In the genomic region with DNA sequence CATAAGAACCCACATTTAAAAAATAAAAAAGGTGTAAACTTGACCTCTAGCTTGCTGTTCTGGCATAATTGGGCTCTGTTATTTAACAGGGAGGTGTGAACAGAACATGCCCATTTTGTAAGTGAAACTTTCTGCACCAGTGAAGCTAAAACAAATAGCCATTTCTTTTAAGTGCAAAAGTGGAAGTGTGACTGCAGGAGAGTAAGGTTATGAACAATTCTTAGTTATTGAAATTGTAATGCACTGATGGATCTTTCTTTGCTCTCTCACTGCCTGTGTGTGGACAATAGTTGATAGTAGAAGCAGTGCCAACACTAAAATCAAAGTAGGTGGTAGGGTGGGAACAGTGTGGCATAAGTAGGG, we compare ENCODE assay signal across 14 cellular contexts. TPM values are rescaled to one million over a fixed set of nuclear protein-coding genes. Genes with fewer than 3 reads are reported as not detected.
DNase-seq lines count a peak whose midpoint lies in the region; ATAC-seq, FAIRE-seq and TF ChIP-seq lines count a peak whose summit lies in the region.
"Had no signal": no experiment of that assay in that cellular context is flagged by ENCODE, and none has a peak within 500 bp of the region (broad histone marks: within the 10 kb centered on the region; RNA-seq: fewer than 3 reads in every experiment).

No MANE protein-coding gene starts in this region.

- H3K4me2 ChIP-seq in GM12878 (ENCODE audit: control insufficient read depth, insufficient read depth): peak overlapping the region; percentile 85

- H4K20me1 ChIP-seq in GM12878 (ENCODE audit: control insufficient read depth, insufficient read depth): no peaks in the 10 kb centered on the region

- H3K4me3 ChIP-seq in GM12878 (peak overlapping the region; percentile 49; the same call in 1 of the 2 replicates), prostate gland (no peak overlapping the region)
- H3K4me3 ChIP-seq: ascending aorta, uterus had no signal

- CTCF ChIA-PET in GM12878 (lab: Yijun Ruan, JAX): interaction anchor here (0.6 to 2.4 kb wide), 9 partner anchors 13 to 302 kb away, joined by 3 to 10 read pairs (median 3); partner anchors contain the start of genes GPR174 and P2RY10

- H3K27ac ChIP-seq in GM12878 (ENCODE audit: control insufficient read depth, insufficient read depth) (peak overlapping the region; percentile 86), prostate gland (no peak overlapping the region)
- H3K27ac ChIP-seq: ascending aorta, uterus had no signal

- peak; percentile 93 for DNase-seq in GM12878 (ENCODE audit: low read depth, low spot score)
- DNase-seq in midbrain (lab: John Stamatoyannopoulos, UW): no peak
- DNase-seq in prostate gland (ENCODE audit: low spot score): no peak
- no peak for DNase-seq in NCI-H1417 (lab: John Stamatoyannopoulos, UW)
- no peak for DNase-seq in NCI-H146 treated with DMSO at 0.1 percent for 48 hours (lab: John Stamatoyannopoulos, UW; ENCODE audit: unreplicated experiment)
- DNase-seq: NCI-H526 treated with DMSO at 0.1 percent for 48 hours, uterus had no signal

- H3K9me3 ChIP-seq in GM12878 (replicated peaks; ENCODE audit: control insufficient read depth, insufficient read depth, low read length) (peaks cover 21% of the 10 kb centered on the region; the same call in 2 of the 3 replicates), prostate gland (no peaks in the 10 kb centered on the region)
- H3K9me3 ChIP-seq: ascending aorta, uterus had no signal

- intact Hi-C loops in GM12878 (cut with micrococcal nuclease; ENCODE audit: unreplicated experiment) (loop anchor here (1.0 to 10.0 kb wide), 5 partner anchors 10 to 633 kb away; partner anchors contain the start of genes CYSLTR1 and ITM2A), prostate gland (cut with DNase I) (no loop called here)

- H3K79me2 ChIP-seq in GM12878 (ENCODE audit: control insufficient read depth, insufficient read depth, low read length): peaks cover 82% of the 10 kb centered on the region

- ATAC-seq in GM18520 (IDR thresholded peaks at IDR 0.05; ENCODE audit: unreplicated experiment) (peak; percentile 76), GM21381 (IDR thresholded peaks at IDR 0.05; ENCODE audit: unreplicated experiment) (peak; percentile 86), HG03103 (IDR thresholded peaks at IDR 0.05; ENCODE audit: low read depth, unreplicated experiment) (peak; percentile 80), GM12878 (peak; percentile 84)

- SMC1A ChIA-PET in GM12878 (lab: Charles Lee; ENCODE audit: uncharacterized antibody, unreplicated experiment): interaction anchor here (0.8 to 5.5 kb wide), 24 partner anchors 8 to 316 kb away, joined by 3 to 81 read pairs (median 4); partner anchors contain the start of gene P2RY10

- TF ChIP-seq RAD21 in GM12878 (IDR thresholded peaks at IDR 0.05; ENCODE audit: insufficient read depth, low read depth, low read length): no peak

- peak overlapping the region; percentile 37; the same call in 1 of the 2 replicates for H3K9ac ChIP-seq in GM12878 (ENCODE audit: control insufficient read depth, insufficient read depth, low read length)

- TF ChIP-seq CTCF in GM12878 (IDR thresholded peaks at IDR 0.05 in 2 of 3, conservative IDR thresholded peaks at IDR 0.05 in 1 of 3; ENCODE audit: control insufficient read depth in 2 of 3, extremely low read depth in 1 of 3, insufficient read depth in 1 of 3, low read depth in 3 of 3, low read length in 3 of 3) (no peak), prostate gland (IDR thresholded peaks at IDR 0.05) (no peak)

- peak; percentile 59 for FAIRE-seq in GM12878 (lab: Jason Lieb, UNC)

- no peak for TF ChIP-seq POLR2A in GM12878 (IDR thresholded peaks at IDR 0.05; ENCODE audit: low read depth, low read length)
- no peak for TF ChIP-seq POLR2A in prostate gland (IDR thresholded peaks at IDR 0.05)

- RAD21 ChIA-PET in GM12878 (lab: Charles Lee; ENCODE audit: unreplicated experiment): interaction anchor here (0.7 to 3.9 kb wide), 17 partner anchors 11 to 402 kb away, joined by 3 to 37 read pairs (median 4); partner anchors contain the start of gene P2RY10

- H3K36me3 ChIP-seq in GM12878 (ENCODE audit: control insufficient read depth in 2 of 2, insufficient read depth in 2 of 2, low read length in 1 of 2) (peaks cover 11 to 38% of the 10 kb centered on the region in 2 experiments), prostate gland (no peaks in the 10 kb centered on the region)
- H3K36me3 ChIP-seq: ascending aorta, uterus had no signal

- H3K4me1 ChIP-seq in GM12878 (ENCODE audit: control insufficient read depth, insufficient read depth, low read length) (peaks cover 28% of the 10 kb centered on the region), prostate gland (replicated peaks) (no peaks in the 10 kb centered on the region)
- H3K4me1 ChIP-seq: ascending aorta, uterus had no signal

- POLR2A ChIA-PET in GM12878 (lab: Charles Lee): interaction anchor here (0.6 to 2.5 kb wide), 11 partner anchors 8 to 210 kb away, joined by 3 to 16 read pairs (median 4); partner anchors contain the start of gene P2RY10

- no peak overlapping the region for H2AFZ ChIP-seq in GM12878 (ENCODE audit: control insufficient read depth, low read depth, low read length)

- no TSS peak for BruUV-seq in GM12878 (replicated peaks; lab: Mats Ljungman, UMichigan)

- H3K27me3 ChIP-seq in GM12878 (replicated peaks in 1 of 2; ENCODE audit: control insufficient read depth in 2 of 2, insufficient read depth in 2 of 2, low read length in 1 of 2): no peaks in the 10 kb centered on the region
- no peaks in the 10 kb centered on the region for H3K27me3 ChIP-seq in prostate gland (replicated peaks; ENCODE audit: insufficient read depth)
- H3K27me3 ChIP-seq: ascending aorta had no signal

- TF ChIP-seq EP300 in GM12878 (IDR thresholded peaks at IDR 0.05; ENCODE audit: borderline replicate concordance in 1 of 2, control insufficient read depth in 1 of 2, low read depth in 2 of 2, low read length in 2 of 2): peak; percentile 72 to 97; a peak in 3 of 4 replicates

- in situ Hi-C loops in GM12878 (cut with MboI): no loop called here

TF ChIP-seq in GM12878, 131 proteins besides CTCF, POLR2A, EP300 and RAD21 (continues in another document):
- TF ChIP-seq SMAD5 (IDR thresholded peaks at IDR 0.05; ENCODE audit: low read depth) (no peak), BCL11A (IDR thresholded peaks at IDR 0.05; ENCODE audit: low read depth, low read length) (peak; percentile 67; the same call in 1 of the 2 replicates), GATAD2B (conservative IDR thresholded peaks at IDR 0.05; ENCODE audit: low read depth) (0 out of 2 replicates have a peak, but pooled peaks have one; percentile 35), IRF4 (IDR thresholded peaks at IDR 0.05; ENCODE audit: low read depth, low read length) (peak; percentile 80), KDM1A (IDR thresholded peaks at IDR 0.05; ENCODE audit: borderline replicate concordance) (no peak), CREM (IDR thresholded peaks at IDR 0.05; ENCODE audit: low read depth) (peak; percentile 39), ZNF207 (IDR thresholded peaks at IDR 0.05; ENCODE audit: borderline replicate concordance) (no peak), POU2F2 (IDR thresholded peaks at IDR 0.05; ENCODE audit: borderline replicate concordance, low read depth, low read length) (peak; percentile 76; the same call in 1 of the 3 replicates), NR2F1 (conservative IDR thresholded peaks at IDR 0.05) (peak; percentile 96), CBFB (IDR thresholded peaks at IDR 0.05; ENCODE audit: low read depth) (no peak), BHLHE40 (IDR thresholded peaks at IDR 0.05; ENCODE audit: borderline replicate concordance in 1 of 2, low read depth in 2 of 2, low read length in 1 of 2) (peak; percentile 69 to 71; a peak in 3 of 4 replicates), SREBF1 (IDR thresholded peaks at IDR 0.05; ENCODE audit: low read length) (no peak), LARP7 (IDR thresholded peaks at IDR 0.05) (no peak)
- TF ChIP-seq, protein P1, sequence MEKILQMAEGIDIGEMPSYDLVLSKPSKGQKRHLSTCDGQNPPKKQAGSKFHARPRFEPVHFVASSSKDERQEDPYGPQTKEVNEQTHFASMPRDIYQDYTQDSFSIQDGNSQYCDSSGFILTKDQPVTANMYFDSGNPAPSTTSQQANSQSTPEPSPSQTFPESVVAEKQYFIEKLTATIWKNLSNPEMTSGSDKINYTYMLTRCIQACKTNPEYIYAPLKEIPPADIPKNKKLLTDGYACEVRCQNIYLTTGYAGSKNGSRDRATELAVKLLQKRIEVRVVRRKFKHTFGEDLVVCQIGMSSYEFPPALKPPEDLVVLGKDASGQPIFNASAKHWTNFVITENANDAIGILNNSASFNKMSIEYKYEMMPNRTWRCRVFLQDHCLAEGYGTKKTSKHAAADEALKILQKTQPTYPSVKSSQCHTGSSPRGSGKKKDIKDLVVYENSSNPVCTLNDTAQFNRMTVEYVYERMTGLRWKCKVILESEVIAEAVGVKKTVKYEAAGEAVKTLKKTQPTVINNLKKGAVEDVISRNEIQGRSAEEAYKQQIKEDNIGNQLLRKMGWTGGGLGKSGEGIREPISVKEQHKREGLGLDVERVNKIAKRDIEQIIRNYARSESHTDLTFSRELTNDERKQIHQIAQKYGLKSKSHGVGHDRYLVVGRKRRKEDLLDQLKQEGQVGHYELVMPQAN (conservative IDR thresholded peaks at IDR 0.05): 0 out of 2 replicates have a peak, but pooled peaks have one; percentile 17

RNA-seq across cellular contexts. Expression of gene P2RY10, which starts 12.6 kb away (rescaled TPM):
- 209 and 224 TPM in 2 replicates for total RNA-seq in GM12878 (2013; cell fraction: nucleolus; rRNA removed)
- total RNA-seq in GM12878 (2014; rRNA removed) (104 and 121 TPM in 2 replicates), GM12878 (2014; rRNA removed; fragmentation: Illumina TruSeq; extraction: Trizol) (98.5 and 102 TPM in 2 replicates), GM12878 (2021) (72.2 TPM in 2 replicates), prostate gland (under 1 TPM in 1 of 2 donors, not detected in 1; 0.96 TPM)
- polyA plus RNA-seq in GM12878 (2011; ENCODE audit: low read depth): 173 TPM
- polyA plus RNA-seq in GM12878 (2011; rRNA removed) (272 and 288 TPM in 2 replicates), GM12878 (2014; fragmentation: Illumina TruSeq; extraction: Trizol) (152 and 185 TPM in 2 replicates), GM12878 (2014; fragmentation: Nextera tagmentation; extraction: Ambion mirVana) (10 to 100 TPM; 43.8 to 71.9 TPM), GM12878 (2014; rRNA removed) (44.1 and 56.9 TPM in 2 replicates), GM12878 (2016; fragmentation: Nextera tagmentation; extraction: Ambion mirVana) (10 to 100 TPM; 56.2 to 60.6 TPM)
- polyA plus RNA-seq in GM12878 (2011; cell fraction: cytosol; rRNA removed): 219 and 229 TPM in 2 replicates
- polyA plus RNA-seq in GM12878 (2011; cell fraction: nucleus; rRNA removed): 147 and 168 TPM in 2 replicates
- polyA plus RNA-seq in GM12878 (2012): 74.9 and 78.9 TPM in 2 replicates
- polyA minus RNA-seq in GM12878 (2011; rRNA and poly(A)+ RNA removed): 400 and 524 TPM in 2 replicates
- 93.9 and 101 TPM in 2 replicates for polyA minus RNA-seq in GM12878 (2011; cell fraction: cytosol; rRNA and poly(A)+ RNA removed)
- 77.6 and 102 TPM in 2 replicates for polyA minus RNA-seq in GM12878 (2011; cell fraction: nucleus; rRNA and poly(A)+ RNA removed)
- total RNA-seq: ascending aorta, Daoy, HT1080, lung microvascular endothelial cell had no signal

Comparison
In these comparisons a context has a peak if more than half of its experiments do, and no peak if none do; other contexts are left out.
1. RNA of gene P2RY10, which starts 12.6 kb away (total RNA-seq): 72.2 to 224 TPM in GM12878; 0.96 TPM in prostate gland; every median in the first group is over 10 times any median in the second.
2. Peak in every context shown above with its lines, with median percentiles within 50 percentile points of each other: ATAC-seq.